Comparison of ENCODE assay signal across 8 cellular contexts in the genomic region with DNA sequence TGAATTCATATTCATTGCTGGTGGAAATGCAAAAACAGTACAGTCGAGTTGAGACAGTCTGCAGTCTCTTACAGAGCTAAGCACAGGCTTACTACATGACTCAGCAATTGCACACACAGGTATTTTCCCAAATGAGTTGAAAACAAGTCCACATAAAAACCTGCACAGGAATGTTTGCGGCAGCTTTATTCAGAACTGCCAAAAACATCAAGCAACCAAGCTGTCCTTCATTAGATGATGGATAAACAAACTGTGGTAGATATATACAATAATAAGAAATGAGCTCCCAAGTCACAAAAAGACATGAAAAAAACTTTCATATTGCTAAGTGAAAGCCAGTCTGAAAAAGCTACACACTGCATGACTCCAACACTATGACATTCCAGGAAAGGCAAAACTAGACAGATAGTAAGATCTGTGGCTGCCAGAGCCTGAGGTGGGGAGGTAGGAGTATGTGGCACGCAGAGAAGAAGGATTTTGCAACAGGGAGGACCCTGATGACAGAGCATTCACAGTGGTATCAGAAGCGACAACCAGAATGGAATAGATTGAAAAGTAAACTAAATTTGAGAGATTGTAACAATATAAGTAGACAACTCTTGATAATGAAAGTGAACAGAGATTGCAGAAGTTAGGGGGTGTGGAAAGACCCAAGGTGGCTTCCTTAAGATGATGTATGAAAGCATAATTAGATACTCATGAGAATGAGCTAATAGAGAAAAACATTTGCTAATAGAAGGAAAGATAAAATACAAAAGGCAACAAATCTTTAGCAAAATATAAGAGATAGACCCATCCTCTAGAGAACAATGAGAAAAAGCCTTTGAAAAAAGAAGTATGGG. TPM values are rescaled to one million over a fixed set of nuclear protein-coding genes. Genes with fewer than 3 reads are reported as not detected.
DNase-seq lines count a peak whose midpoint lies in the region; ATAC-seq, FAIRE-seq and TF ChIP-seq lines count a peak whose summit lies in the region.

No MANE protein-coding gene starts in this region.

- CTCF ChIA-PET in CD8-positive, alpha-beta memory T cell (lab: Charles Lee), result interaction anchor here (1.1 kb wide), 1 partner anchor 10 kb away, joined by 4 read pairs; no protein-coding TSS in a partner anchor

- no peak for ATAC-seq in activated naive CD8-positive, alpha-beta T cell treated with anti-CD3 and anti-CD28 coated beads, Interleukin-2, amount 50 U/mL, for 24 hours

- no peak for TF ChIP-seq CTCF in AG09319 (IDR thresholded peaks at IDR 0.05; ENCODE audit: low read depth, low read length)
- no peak for TF ChIP-seq CTCF in astrocyte (IDR thresholded peaks at IDR 0.05; ENCODE audit: insufficient read depth, low read depth, low read length)

- no peak overlapping the region for H2AFZ ChIP-seq in astrocyte (ENCODE audit: low read depth, low read length)

- peaks cover 15% of the 10 kb centered on the region for H3K79me2 ChIP-seq in astrocyte (ENCODE audit: insufficient read depth, low read length)

- peak overlapping the region; percentile 9 for H3K4me3 ChIP-seq in astrocyte (ENCODE audit: insufficient read depth, low read depth, low read length)
- H3K4me3 ChIP-seq in CD8-positive, alpha-beta memory T cell (ENCODE audit: low read length), result no peak overlapping the region

- no peaks in the 10 kb centered on the region for H3K9me3 ChIP-seq in astrocyte (ENCODE audit: insufficient read depth, low read depth, low read length)
- no peaks in the 10 kb centered on the region for H3K9me3 ChIP-seq in CD8-positive, alpha-beta memory T cell (ENCODE audit: low read length)

- H3K27ac Mint-ChIP-seq in astrocyte (ENCODE audit: unreplicated experiment), result no peak overlapping the region
- no peak overlapping the region for H3K27ac Mint-ChIP-seq in CD8-positive, alpha-beta memory T cell
- no peak overlapping the region for H3K27ac Mint-ChIP-seq in activated naive CD8-positive, alpha-beta T cell treated with anti-CD3 and anti-CD28 coated beads, Interleukin-2, amount 50 U/mL, for 24 hours

- POLR2A ChIA-PET in CD8-positive, alpha-beta memory T cell (lab: Charles Lee), result no interaction called here

- DNase-seq in AG09319 (ENCODE audit: extremely low read depth, low read depth) (peak; percentile 22), H54 (ENCODE audit: insufficient read length, low spot score) (peak; percentile 9), astrocyte (ENCODE audit: low read depth) (peak; percentile 88), left kidney (ENCODE audit: low read depth, low spot score) (peak; percentile 15), GM19238 (ENCODE audit: insufficient read length, low spot score) (no peak)
- DNase-seq in CD8-positive, alpha-beta memory T cell, result no peak
- no peak for DNase-seq in stimulated activated CD4-positive, alpha-beta T cell treated with anti-CD3 and anti-CD28 coated beads, Interleukin-2, amount 100 ng/mL, for 48 hours
- DNase-seq in activated naive CD8-positive, alpha-beta T cell treated with anti-CD3 and anti-CD28 coated beads, Interleukin-2, amount 50 U/mL, for 24 hours, result no peak

- no peaks in the 10 kb centered on the region for H3K36me3 Mint-ChIP-seq in astrocyte (ENCODE audit: low read depth, unreplicated experiment)
- peaks cover 0 to 3% (median 2%) of the 10 kb centered on the region in 3 donors for H3K36me3 Mint-ChIP-seq in CD8-positive, alpha-beta memory T cell
- H3K36me3 Mint-ChIP-seq in activated naive CD8-positive, alpha-beta T cell treated with anti-CD3 and anti-CD28 coated beads, Interleukin-2, amount 50 U/mL, for 24 hours (ENCODE audit: low read depth), result no peaks in the 10 kb centered on the region

- peak; percentile 92 for FAIRE-seq in H54 (lab: Jason Lieb, UNC)
- FAIRE-seq in astrocyte (lab: Jason Lieb, UNC), result no peak

- H4K20me1 ChIP-seq in astrocyte (ENCODE audit: insufficient read depth, low read length), result peaks cover 11% of the 10 kb centered on the region

- H3K4me3 Mint-ChIP-seq in astrocyte (ENCODE audit: unreplicated experiment), result no peak overlapping the region
- no peak overlapping the region for H3K4me3 Mint-ChIP-seq in CD8-positive, alpha-beta memory T cell
- H3K4me3 Mint-ChIP-seq in activated naive CD8-positive, alpha-beta T cell treated with anti-CD3 and anti-CD28 coated beads, Interleukin-2, amount 50 U/mL, for 24 hours, result no peak overlapping the region

- H3K4me1 Mint-ChIP-seq in astrocyte (ENCODE audit: low read depth, unreplicated experiment), result peaks cover 5% of the 10 kb centered on the region
- peaks cover 0 to 7% (median 0%) of the 10 kb centered on the region in 3 donors for H3K4me1 Mint-ChIP-seq in CD8-positive, alpha-beta memory T cell
- no peaks in the 10 kb centered on the region for H3K4me1 Mint-ChIP-seq in activated naive CD8-positive, alpha-beta T cell treated with anti-CD3 and anti-CD28 coated beads, Interleukin-2, amount 50 U/mL, for 24 hours

- peak overlapping the region; percentile 59 for H3K27ac ChIP-seq in astrocyte (ENCODE audit: low read depth, low read length)
- H3K27ac ChIP-seq in CD8-positive, alpha-beta memory T cell (ENCODE audit: low read depth, low read length), result no peak overlapping the region

- TF ChIP-seq POLR2A in H54 (IDR thresholded peaks at IDR 0.05; ENCODE audit: low read depth, low read length), result no peak

- peaks cover 9% of the 10 kb centered on the region for H3K36me3 ChIP-seq in astrocyte (ENCODE audit: insufficient read depth, low read length)
- H3K36me3 ChIP-seq in CD8-positive, alpha-beta memory T cell (ENCODE audit: insufficient read depth, low read length), result no peaks in the 10 kb centered on the region

- peak overlapping the region; percentile 50 for H3K9ac ChIP-seq in astrocyte (ENCODE audit: low read length)

- H3K4me2 ChIP-seq in astrocyte (ENCODE audit: low read length), result peak overlapping the region; percentile 66

- H3K27me3 Mint-ChIP-seq in astrocyte (ENCODE audit: low read depth, unreplicated experiment), result no peaks in the 10 kb centered on the region
- H3K27me3 Mint-ChIP-seq in CD8-positive, alpha-beta memory T cell, result no peaks in the 10 kb centered on the region
- no peaks in the 10 kb centered on the region for H3K27me3 Mint-ChIP-seq in activated naive CD8-positive, alpha-beta T cell treated with anti-CD3 and anti-CD28 coated beads, Interleukin-2, amount 50 U/mL, for 24 hours

- H3K4me1 ChIP-seq in astrocyte (ENCODE audit: insufficient read depth, low read length), result peaks cover 10% of the 10 kb centered on the region
- H3K4me1 ChIP-seq in CD8-positive, alpha-beta memory T cell (ENCODE audit: insufficient read depth, low read length), result no peaks in the 10 kb centered on the region

- H3K27me3 ChIP-seq in astrocyte (ENCODE audit: insufficient read depth, low read length), result no peaks in the 10 kb centered on the region
- H3K27me3 ChIP-seq in CD8-positive, alpha-beta memory T cell (ENCODE audit: insufficient read depth, low read length, poor library complexity, severe bottlenecking), result no peaks in the 10 kb centered on the region

- H3K9me3 Mint-ChIP-seq in astrocyte (ENCODE audit: unreplicated experiment), result no peaks in the 10 kb centered on the region
- no peaks in the 10 kb centered on the region for H3K9me3 Mint-ChIP-seq in CD8-positive, alpha-beta memory T cell
- no peaks in the 10 kb centered on the region for H3K9me3 Mint-ChIP-seq in activated naive CD8-positive, alpha-beta T cell treated with anti-CD3 and anti-CD28 coated beads, Interleukin-2, amount 50 U/mL, for 24 hours

RNA-seq across cellular contexts. Expression of a gene that starts 52.7 kb away (rescaled TPM):
- total RNA-seq in astrocyte, result 96.2 and 105 TPM in 2 replicates
- total RNA-seq in CD8-positive, alpha-beta memory T cell, result 1 to 10 TPM; 8.5 to 10.0 TPM
- 10.3 TPM for polyA plus RNA-seq in CD8-positive, alpha-beta memory T cell

Comparison
In these comparisons a context has a peak if more than half of its experiments do, and no peak if none do; other contexts are left out.
1. DNase-seq: peak in AG09319 (single experiment), H54 (single experiment), astrocyte (single experiment) and left kidney (single experiment); none in GM19238 (single experiment), CD8-positive, alpha-beta memory T cell (0 of 5), stimulated activated CD4-positive, alpha-beta T cell treated with anti-CD3 and anti-CD28 coated beads, Interleukin-2, amount 100 ng/mL, for 48 hours (0 of 2) and activated naive CD8-positive, alpha-beta T cell treated with anti-CD3 and anti-CD28 coated beads, Interleukin-2, amount 50 U/mL, for 24 hours (single experiment).